1 cellular context compared by ENCODE assay signal in the genomic region with DNA sequence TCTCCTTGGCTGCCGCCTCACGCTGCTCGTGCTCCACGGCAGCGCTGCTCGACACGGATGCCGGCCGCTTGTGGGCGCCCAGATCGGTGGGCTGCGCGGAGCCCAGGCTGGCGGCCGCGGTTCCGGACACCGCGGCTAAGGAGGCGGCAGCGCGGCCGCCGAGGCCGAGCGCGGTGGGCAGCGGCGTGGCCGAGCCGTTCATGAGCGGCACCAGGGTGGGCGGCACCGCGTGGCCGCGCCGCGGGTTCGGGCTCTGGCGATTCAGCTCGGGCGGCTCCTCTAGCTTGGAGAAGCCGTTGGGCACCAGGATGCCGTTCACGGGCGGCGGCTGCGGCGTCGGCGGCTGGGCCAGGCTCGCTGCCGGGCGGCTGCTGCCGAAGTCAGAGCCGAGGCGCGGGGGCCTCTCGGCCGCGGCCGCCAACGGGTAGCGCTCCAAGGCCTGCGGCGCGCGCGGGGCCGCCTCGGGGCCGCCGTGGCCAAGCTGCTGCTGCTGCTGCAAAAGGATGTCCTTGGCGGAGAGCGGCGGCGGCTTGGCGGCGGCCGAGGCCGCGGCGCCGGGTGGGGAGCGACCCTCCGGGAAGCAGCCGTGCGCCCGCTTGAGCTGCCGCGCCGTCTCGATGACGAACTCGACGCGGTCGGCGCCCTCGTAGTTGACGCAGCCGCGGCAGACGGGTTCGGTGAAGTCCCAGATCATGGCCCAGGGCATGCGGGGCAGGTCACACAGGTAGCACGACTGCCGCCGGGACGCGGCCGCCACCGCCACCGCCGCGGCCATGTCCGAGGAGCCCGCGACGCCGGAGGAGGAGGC.
TF ChIP-seq lines count a peak whose summit lies in the region.

No MANE protein-coding gene starts in this region.

TF ChIP-seq in HepG2, 621 proteins besides CTCF, POLR2A, EP300 and RAD21 (continued from another document and continues in another):
- TF ChIP-seq, protein P1, sequence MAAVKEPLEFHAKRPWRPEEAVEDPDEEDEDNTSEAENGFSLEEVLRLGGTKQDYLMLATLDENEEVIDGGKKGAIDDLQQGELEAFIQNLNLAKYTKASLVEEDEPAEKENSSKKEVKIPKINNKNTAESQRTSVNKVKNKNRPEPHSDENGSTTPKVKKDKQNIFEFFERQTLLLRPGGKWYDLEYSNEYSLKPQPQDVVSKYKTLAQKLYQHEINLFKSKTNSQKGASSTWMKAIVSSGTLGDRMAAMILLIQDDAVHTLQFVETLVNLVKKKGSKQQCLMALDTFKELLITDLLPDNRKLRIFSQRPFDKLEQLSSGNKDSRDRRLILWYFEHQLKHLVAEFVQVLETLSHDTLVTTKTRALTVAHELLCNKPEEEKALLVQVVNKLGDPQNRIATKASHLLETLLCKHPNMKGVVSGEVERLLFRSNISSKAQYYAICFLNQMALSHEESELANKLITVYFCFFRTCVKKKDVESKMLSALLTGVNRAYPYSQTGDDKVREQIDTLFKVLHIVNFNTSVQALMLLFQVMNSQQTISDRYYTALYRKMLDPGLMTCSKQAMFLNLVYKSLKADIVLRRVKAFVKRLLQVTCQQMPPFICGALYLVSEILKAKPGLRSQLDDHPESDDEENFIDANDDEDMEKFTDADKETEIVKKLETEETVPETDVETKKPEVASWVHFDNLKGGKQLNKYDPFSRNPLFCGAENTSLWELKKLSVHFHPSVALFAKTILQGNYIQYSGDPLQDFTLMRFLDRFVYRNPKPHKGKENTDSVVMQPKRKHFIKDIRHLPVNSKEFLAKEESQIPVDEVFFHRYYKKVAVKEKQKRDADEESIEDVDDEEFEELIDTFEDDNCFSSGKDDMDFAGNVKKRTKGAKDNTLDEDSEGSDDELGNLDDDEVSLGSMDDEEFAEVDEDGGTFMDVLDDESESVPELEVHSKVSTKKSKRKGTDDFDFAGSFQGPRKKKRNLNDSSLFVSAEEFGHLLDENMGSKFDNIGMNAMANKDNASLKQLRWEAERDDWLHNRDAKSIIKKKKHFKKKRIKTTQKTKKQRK (IDR thresholded peaks at IDR 0.05; ENCODE audit: low read length), result no peak
- TF ChIP-seq KDM1A (CRISPR knock-in tag; IDR thresholded peaks at IDR 0.05) (no peak), MTA3 (CRISPR knock-in tag; IDR thresholded peaks at IDR 0.05) (no peak), MXI1 (IDR thresholded peaks at IDR 0.05; ENCODE audit: borderline replicate concordance, low read depth, low read length) (0 out of 3 replicates have a peak, but pooled peaks have one; percentile 14), SP1 (IDR thresholded peaks at IDR 0.05) (no peak), SP1 (CRISPR knock-in tag; IDR thresholded peaks at IDR 0.05) (no peak), ZNF672 (CRISPR knock-in tag; IDR thresholded peaks at IDR 0.05) (no peak), ZNF652 (CRISPR knock-in tag; IDR thresholded peaks at IDR 0.05; ENCODE audit: borderline replicate concordance, low read depth) (no peak), ESRRA (CRISPR knock-in tag; IDR thresholded peaks at IDR 0.05; ENCODE audit: low read depth) (no peak), MED13 (CRISPR knock-in tag; IDR thresholded peaks at IDR 0.05) (no peak; the same call in 1 of the 2 replicates), ZNF382 (CRISPR knock-in tag; IDR thresholded peaks at IDR 0.05; ENCODE audit: borderline replicate concordance) (no peak), ADNP (CRISPR knock-in tag; IDR thresholded peaks at IDR 0.05) (no peak), NCOA2 (CRISPR knock-in tag; IDR thresholded peaks at IDR 0.05) (0 out of 2 replicates have a peak, but pooled peaks have one; percentile 16), ZBTB3 (CRISPR knock-in tag; IDR thresholded peaks at IDR 0.05; ENCODE audit: borderline replicate concordance, low read depth) (no peak), ZSCAN29 (CRISPR knock-in tag; conservative IDR thresholded peaks at IDR 0.05) (no peak), NCOA1 (CRISPR knock-in tag; IDR thresholded peaks at IDR 0.05) (no peak), MAZ (IDR thresholded peaks at IDR 0.05; ENCODE audit: borderline replicate concordance, low read depth, low read length) (no peak), MAZ (CRISPR knock-in tag; IDR thresholded peaks at IDR 0.05; ENCODE audit: low read depth) (peak; percentile 62)
- TF ChIP-seq, protein P2, sequence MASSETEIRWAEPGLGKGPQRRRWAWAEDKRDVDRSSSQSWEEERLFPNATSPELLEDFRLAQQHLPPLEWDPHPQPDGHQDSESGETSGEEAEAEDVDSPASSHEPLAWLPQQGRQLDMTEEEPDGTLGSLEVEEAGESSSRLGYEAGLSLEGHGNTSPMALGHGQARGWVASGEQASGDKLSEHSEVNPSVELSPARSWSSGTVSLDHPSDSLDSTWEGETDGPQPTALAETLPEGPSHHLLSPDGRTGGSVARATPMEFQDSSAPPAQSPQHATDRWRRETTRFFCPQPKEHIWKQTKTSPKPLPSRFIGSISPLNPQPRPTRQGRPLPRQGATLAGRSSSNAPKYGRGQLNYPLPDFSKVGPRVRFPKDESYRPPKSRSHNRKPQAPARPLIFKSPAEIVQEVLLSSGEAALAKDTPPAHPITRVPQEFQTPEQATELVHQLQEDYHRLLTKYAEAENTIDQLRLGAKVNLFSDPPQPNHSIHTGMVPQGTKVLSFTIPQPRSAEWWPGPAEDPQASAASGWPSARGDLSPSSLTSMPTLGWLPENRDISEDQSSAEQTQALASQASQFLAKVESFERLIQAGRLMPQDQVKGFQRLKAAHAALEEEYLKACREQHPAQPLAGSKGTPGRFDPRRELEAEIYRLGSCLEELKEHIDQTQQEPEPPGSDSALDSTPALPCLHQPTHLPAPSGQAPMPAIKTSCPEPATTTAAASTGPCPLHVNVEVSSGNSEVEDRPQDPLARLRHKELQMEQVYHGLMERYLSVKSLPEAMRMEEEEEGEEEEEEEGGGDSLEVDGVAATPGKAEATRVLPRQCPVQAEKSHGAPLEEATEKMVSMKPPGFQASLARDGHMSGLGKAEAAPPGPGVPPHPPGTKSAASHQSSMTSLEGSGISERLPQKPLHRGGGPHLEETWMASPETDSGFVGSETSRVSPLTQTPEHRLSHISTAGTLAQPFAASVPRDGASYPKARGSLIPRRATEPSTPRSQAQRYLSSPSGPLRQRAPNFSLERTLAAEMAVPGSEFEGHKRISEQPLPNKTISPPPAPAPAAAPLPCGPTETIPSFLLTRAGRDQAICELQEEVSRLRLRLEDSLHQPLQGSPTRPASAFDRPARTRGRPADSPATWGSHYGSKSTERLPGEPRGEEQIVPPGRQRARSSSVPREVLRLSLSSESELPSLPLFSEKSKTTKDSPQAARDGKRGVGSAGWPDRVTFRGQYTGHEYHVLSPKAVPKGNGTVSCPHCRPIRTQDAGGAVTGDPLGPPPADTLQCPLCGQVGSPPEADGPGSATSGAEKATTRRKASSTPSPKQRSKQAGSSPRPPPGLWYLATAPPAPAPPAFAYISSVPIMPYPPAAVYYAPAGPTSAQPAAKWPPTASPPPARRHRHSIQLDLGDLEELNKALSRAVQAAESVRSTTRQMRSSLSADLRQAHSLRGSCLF (CRISPR knock-in tag; IDR thresholded peaks at IDR 0.05; ENCODE audit: borderline replicate concordance), result no peak
- TF ChIP-seq, protein P3, sequence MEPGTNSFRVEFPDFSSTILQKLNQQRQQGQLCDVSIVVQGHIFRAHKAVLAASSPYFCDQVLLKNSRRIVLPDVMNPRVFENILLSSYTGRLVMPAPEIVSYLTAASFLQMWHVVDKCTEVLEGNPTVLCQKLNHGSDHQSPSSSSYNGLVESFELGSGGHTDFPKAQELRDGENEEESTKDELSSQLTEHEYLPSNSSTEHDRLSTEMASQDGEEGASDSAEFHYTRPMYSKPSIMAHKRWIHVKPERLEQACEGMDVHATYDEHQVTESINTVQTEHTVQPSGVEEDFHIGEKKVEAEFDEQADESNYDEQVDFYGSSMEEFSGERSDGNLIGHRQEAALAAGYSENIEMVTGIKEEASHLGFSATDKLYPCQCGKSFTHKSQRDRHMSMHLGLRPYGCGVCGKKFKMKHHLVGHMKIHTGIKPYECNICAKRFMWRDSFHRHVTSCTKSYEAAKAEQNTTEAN (CRISPR knock-in tag; conservative IDR thresholded peaks at IDR 0.05), result no peak
- TF ChIP-seq, protein P4, sequence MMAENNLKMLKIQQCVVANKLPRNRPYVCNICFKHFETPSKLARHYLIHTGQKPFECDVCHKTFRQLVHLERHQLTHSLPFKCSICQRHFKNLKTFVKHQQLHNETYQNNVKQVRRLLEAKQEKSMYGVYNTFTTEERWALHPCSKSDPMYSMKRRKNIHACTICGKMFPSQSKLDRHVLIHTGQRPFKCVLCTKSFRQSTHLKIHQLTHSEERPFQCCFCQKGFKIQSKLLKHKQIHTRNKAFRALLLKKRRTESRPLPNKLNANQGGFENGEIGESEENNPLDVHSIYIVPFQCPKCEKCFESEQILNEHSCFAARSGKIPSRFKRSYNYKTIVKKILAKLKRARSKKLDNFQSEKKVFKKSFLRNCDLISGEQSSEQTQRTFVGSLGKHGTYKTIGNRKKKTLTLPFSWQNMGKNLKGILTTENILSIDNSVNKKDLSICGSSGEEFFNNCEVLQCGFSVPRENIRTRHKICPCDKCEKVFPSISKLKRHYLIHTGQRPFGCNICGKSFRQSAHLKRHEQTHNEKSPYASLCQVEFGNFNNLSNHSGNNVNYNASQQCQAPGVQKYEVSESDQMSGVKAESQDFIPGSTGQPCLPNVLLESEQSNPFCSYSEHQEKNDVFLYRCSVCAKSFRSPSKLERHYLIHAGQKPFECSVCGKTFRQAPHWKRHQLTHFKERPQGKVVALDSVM (CRISPR knock-in tag; IDR thresholded peaks at IDR 0.05), result no peak
- TF ChIP-seq, protein P5, sequence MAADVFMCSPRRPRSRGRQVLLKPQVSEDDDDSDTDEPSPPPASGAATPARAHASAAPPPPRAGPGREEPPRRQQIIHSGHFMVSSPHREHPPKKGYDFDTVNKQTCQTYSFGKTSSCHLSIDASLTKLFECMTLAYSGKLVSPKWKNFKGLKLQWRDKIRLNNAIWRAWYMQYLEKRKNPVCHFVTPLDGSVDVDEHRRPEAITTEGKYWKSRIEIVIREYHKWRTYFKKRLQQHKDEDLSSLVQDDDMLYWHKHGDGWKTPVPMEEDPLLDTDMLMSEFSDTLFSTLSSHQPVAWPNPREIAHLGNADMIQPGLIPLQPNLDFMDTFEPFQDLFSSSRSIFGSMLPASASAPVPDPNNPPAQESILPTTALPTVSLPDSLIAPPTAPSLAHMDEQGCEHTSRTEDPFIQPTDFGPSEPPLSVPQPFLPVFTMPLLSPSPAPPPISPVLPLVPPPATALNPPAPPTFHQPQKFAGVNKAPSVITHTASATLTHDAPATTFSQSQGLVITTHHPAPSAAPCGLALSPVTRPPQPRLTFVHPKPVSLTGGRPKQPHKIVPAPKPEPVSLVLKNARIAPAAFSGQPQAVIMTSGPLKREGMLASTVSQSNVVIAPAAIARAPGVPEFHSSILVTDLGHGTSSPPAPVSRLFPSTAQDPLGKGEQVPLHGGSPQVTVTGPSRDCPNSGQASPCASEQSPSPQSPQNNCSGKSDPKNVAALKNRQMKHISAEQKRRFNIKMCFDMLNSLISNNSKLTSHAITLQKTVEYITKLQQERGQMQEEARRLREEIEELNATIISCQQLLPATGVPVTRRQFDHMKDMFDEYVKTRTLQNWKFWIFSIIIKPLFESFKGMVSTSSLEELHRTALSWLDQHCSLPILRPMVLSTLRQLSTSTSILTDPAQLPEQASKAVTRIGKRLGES (CRISPR knock-in tag; IDR thresholded peaks at IDR 0.05; ENCODE audit: borderline replicate concordance), result no peak
- TF ChIP-seq, protein P6, sequence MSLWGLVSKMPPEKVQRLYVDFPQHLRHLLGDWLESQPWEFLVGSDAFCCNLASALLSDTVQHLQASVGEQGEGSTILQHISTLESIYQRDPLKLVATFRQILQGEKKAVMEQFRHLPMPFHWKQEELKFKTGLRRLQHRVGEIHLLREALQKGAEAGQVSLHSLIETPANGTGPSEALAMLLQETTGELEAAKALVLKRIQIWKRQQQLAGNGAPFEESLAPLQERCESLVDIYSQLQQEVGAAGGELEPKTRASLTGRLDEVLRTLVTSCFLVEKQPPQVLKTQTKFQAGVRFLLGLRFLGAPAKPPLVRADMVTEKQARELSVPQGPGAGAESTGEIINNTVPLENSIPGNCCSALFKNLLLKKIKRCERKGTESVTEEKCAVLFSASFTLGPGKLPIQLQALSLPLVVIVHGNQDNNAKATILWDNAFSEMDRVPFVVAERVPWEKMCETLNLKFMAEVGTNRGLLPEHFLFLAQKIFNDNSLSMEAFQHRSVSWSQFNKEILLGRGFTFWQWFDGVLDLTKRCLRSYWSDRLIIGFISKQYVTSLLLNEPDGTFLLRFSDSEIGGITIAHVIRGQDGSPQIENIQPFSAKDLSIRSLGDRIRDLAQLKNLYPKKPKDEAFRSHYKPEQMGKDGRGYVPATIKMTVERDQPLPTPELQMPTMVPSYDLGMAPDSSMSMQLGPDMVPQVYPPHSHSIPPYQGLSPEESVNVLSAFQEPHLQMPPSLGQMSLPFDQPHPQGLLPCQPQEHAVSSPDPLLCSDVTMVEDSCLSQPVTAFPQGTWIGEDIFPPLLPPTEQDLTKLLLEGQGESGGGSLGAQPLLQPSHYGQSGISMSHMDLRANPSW (CRISPR knock-in tag; IDR thresholded peaks at IDR 0.05; ENCODE audit: borderline replicate concordance), result no peak
- TF ChIP-seq, protein P7, sequence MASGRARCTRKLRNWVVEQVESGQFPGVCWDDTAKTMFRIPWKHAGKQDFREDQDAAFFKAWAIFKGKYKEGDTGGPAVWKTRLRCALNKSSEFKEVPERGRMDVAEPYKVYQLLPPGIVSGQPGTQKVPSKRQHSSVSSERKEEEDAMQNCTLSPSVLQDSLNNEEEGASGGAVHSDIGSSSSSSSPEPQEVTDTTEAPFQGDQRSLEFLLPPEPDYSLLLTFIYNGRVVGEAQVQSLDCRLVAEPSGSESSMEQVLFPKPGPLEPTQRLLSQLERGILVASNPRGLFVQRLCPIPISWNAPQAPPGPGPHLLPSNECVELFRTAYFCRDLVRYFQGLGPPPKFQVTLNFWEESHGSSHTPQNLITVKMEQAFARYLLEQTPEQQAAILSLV (CRISPR knock-in tag; IDR thresholded peaks at IDR 0.05; ENCODE audit: borderline replicate concordance), result no peak
- TF ChIP-seq, protein P8, sequence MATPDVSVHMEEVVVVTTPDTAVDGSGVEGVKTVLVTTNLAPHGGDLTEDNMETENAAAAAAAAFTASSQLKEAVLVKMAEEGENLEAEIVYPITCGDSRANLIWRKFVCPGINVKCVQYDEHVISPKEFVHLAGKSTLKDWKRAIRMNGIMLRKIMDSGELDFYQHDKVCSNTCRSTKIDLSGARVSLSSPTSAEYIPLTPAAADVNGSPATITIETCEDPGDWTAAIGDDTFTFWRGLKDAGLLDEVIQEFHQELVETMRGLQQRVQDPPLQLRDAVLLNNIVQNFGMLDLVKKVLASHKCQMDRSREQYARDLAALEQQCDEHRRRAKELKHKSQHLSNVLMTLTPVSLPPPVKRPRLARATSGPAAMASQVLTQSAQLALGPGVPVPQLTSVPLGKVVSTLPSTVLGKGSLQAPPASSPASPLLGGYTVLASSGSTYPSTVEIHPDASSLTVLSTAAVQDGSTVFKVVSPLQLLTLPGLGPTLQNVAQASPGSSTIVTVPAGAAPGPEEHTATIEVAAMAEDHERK (CRISPR knock-in tag; IDR thresholded peaks at IDR 0.05; ENCODE audit: low read depth), result no peak
- TF ChIP-seq, protein P9, sequence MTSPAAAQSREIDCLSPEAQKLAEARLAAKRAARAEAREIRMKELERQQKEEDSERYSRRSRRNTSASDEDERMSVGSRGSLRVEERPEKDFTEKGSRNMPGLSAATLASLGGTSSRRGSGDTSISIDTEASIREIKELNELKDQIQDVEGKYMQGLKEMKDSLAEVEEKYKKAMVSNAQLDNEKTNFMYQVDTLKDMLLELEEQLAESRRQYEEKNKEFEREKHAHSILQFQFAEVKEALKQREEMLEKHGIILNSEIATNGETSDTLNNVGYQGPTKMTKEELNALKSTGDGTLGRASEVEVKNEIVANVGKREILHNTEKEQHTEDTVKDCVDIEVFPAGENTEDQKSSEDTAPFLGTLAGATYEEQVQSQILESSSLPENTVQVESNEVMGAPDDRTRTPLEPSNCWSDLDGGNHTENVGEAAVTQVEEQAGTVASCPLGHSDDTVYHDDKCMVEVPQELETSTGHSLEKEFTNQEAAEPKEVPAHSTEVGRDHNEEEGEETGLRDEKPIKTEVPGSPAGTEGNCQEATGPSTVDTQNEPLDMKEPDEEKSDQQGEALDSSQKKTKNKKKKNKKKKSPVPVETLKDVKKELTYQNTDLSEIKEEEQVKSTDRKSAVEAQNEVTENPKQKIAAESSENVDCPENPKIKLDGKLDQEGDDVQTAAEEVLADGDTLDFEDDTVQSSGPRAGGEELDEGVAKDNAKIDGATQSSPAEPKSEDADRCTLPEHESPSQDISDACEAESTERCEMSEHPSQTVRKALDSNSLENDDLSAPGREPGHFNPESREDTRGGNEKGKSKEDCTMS (CRISPR knock-in tag; conservative IDR thresholded peaks at IDR 0.05), result no peak
